Comparison of ENCODE assay signal across 8 cellular contexts in genomic region chr15:77070500-77071337, GRCh38. TPM values are rescaled to one million over a fixed set of nuclear protein-coding genes. Genes with fewer than 3 reads are reported as not detected.
A peak's percentile ranks its signal among the peaks of the same experiment; 100 is the strongest.
DNase-seq lines count a peak whose midpoint lies in the region; ATAC-seq and TF ChIP-seq lines count a peak whose summit lies in the region.

TSS of gene TSPAN3 (minus strand) at chr15:77071109. CDS start at chr15:77070954, 155 bp downstream.

- peak within 1 kb of the TSS; percentile 97 for H2AFZ ChIP-seq in OCI-LY3 (ENCODE audit: low read depth, low read length)

- peaks cover 52% of the 10 kb centered on the region for H3K79me2 ChIP-seq in OCI-LY3 (ENCODE audit: low read length)

- H3K36me3 ChIP-seq in OCI-LY3 (replicated peaks; ENCODE audit: low read depth, low read length) = peaks cover 12% of the 10 kb centered on the region

- DNase-seq in DMS 273 (lab: John Stamatoyannopoulos, UW; ENCODE audit: unreplicated experiment) (peak; percentile 96), HuH-7.5 (ENCODE audit: low spot score) (peak; percentile 95), endothelial cell (ENCODE audit: low spot score) (peak; percentile 96), mesothelial cell of epicardium (ENCODE audit: low spot score in 2 of 2, unreplicated experiment in 2 of 2) (peak; percentile 92 to 96)
- peak; percentile 94 for DNase-seq in activated CD8-positive, alpha-beta memory T cell treated with anti-CD3 and anti-CD28 coated beads, Interleukin-2, amount 50 U/mL, for 48 hours
- peak; percentile 83 to 87 for DNase-seq in stimulated activated CD8-positive, alpha-beta memory T cell treated with anti-CD3 and anti-CD28 coated beads, Interleukin-15, amount 100 ng/mL, for 4 hours (ENCODE audit: low read depth in 2 of 2)

- peak within 1 kb of the TSS; percentile 93 for H3K4me3 ChIP-seq in OCI-LY3 (ENCODE audit: low read length)

- H3K36me3 Mint-ChIP-seq in endothelial cell (ENCODE audit: low read depth, unreplicated experiment) (peaks cover 5% of the 10 kb centered on the region), mesothelial cell of epicardium (peaks cover 2% of the 10 kb centered on the region)

- H3K27ac Mint-ChIP-seq in endothelial cell (ENCODE audit: unreplicated experiment) (peak within 1 kb of the TSS; percentile 61), mesothelial cell of epicardium (peak within 1 kb of the TSS; percentile 90)

- peak within 1 kb of the TSS; percentile 55 for H3K27ac ChIP-seq in OCI-LY3 (ENCODE audit: low read length)

- peaks cover 9% of the 10 kb centered on the region for H3K27me3 ChIP-seq in OCI-LY3 (ENCODE audit: low read depth, low read length)

- no peak for TF ChIP-seq CTCF in OCI-LY3 (IDR thresholded peaks at IDR 0.05; ENCODE audit: low read depth, low read length)
- no peak for TF ChIP-seq CTCF in endothelial cell (IDR thresholded peaks at IDR 0.05; ENCODE audit: unreplicated experiment)
- TF ChIP-seq CTCF in mesothelial cell of epicardium (IDR thresholded peaks at IDR 0.05; ENCODE audit: unreplicated experiment) = no peak

- peaks cover 38% of the 10 kb centered on the region for H3K4me1 ChIP-seq in OCI-LY3 (ENCODE audit: low read length)

- H3K9me3 Mint-ChIP-seq in endothelial cell (ENCODE audit: unreplicated experiment) (no peaks in the 10 kb centered on the region), mesothelial cell of epicardium (no peaks in the 10 kb centered on the region)

- H3K4me1 Mint-ChIP-seq in endothelial cell (ENCODE audit: unreplicated experiment) = peaks cover 14% of the 10 kb centered on the region
- peaks cover 42% of the 10 kb centered on the region for H3K4me1 Mint-ChIP-seq in mesothelial cell of epicardium

- ATAC-seq in GM21528 (IDR thresholded peaks at IDR 0.05; ENCODE audit: low FRiP score, unreplicated experiment) = peak; percentile 89

- H3K9me3 ChIP-seq in OCI-LY3 (ENCODE audit: insufficient read depth, low read length) = no peaks in the 10 kb centered on the region

- peak within 1 kb of the TSS; percentile 93 for H3K4me2 ChIP-seq in OCI-LY3 (ENCODE audit: low read length)

- H3K4me3 Mint-ChIP-seq in endothelial cell (ENCODE audit: unreplicated experiment) (peak within 1 kb of the TSS; percentile 95), mesothelial cell of epicardium (peak within 1 kb of the TSS; percentile 72)

- H3K9ac ChIP-seq in OCI-LY3 (ENCODE audit: low read length) = peak within 1 kb of the TSS; percentile 85

- peaks cover 39% of the 10 kb centered on the region for H4K20me1 ChIP-seq in OCI-LY3 (ENCODE audit: insufficient read depth, low read length)

- peaks cover 4% of the 10 kb centered on the region for H3K27me3 Mint-ChIP-seq in endothelial cell (ENCODE audit: unreplicated experiment)
- H3K27me3 Mint-ChIP-seq in mesothelial cell of epicardium (ENCODE audit: low read depth) = peaks cover 5% of the 10 kb centered on the region

RNA-seq across cellular contexts. Expression of gene TSPAN3, which starts in this region (rescaled TPM):
- total RNA-seq in endothelial cell (ENCODE audit: unreplicated experiment) (140 TPM), mesothelial cell of epicardium (301 to 312 TPM (median 307 TPM) in 3 replicates)

Comparison
In these comparisons a context has a peak if more than half of its experiments do, and no peak if none do; other contexts are left out.
1. Peak in every context shown above with its lines: DNase-seq, ATAC-seq, H3K4me3 ChIP-seq and H3K27ac ChIP-seq.